In the genomic region with DNA sequence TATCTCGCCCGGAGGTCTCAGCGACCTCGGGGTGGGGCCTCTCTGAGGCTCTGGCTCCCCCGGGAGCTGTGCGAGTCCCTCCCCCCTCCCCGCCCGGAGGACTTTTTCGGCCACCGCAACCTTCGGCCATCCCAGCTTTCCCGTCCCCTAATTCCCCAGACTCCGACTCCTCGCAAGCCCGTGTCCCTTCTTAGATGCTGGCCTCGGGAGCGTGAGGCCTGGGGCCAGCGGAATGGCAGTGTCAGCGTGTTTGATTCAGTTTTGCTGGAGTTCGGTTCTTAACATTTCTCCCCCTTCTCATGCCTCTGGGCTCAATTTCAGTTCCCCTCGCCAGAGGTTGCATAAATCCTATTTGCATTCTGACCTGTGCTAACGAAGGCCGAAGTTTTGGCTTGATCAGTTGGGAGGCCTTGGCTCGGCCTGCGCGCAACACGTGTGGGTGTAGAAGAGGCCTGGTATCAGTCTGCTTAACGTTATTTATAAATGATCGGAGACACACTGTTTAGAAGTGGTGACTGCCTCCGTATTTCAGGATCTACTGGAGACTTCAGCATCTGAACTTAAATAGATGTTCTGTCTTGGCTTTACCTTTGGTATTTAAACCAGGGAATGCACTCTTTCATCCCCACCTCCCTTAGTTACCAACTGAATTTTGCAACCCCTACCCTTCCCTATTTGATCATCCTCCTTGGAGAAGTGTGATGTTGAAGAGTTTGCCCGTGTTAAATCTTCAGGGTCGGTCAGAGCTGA, we compare ENCODE assay signal across 8 cellular contexts. TPM values are rescaled to one million over a fixed set of nuclear protein-coding genes. Genes with fewer than 3 reads are reported as not detected.
DNase-seq lines count a peak whose midpoint lies in the region; ATAC-seq and TF ChIP-seq lines count a peak whose summit lies in the region.

No MANE protein-coding gene starts in this region.

- peaks cover 29% of the 10 kb centered on the region for H3K36me3 Mint-ChIP-seq in osteocyte (ENCODE audit: unreplicated experiment)

- TF ChIP-seq CTCF in NB4 (IDR thresholded peaks at IDR 0.05; ENCODE audit: low read depth, low read length) (no peak), osteocyte (IDR thresholded peaks at IDR 0.05) (no peak)

- intact Hi-C loops in Right ventricle myocardium inferior (cut with DNase I): loop anchor here (2.0 to 5.0 kb wide), 4 partner anchors 26 to 304 kb away; a partner anchor contains a TSS

- peak overlapping the region; percentile 90 for H3K4me3 ChIP-seq in NB4 (ENCODE audit: low read depth, low read length)

- TF ChIP-seq POLR2A in NB4 (IDR thresholded peaks at IDR 0.05; ENCODE audit: extremely low read depth, insufficient read length): no peak

- H3K9me3 Mint-ChIP-seq in osteocyte (ENCODE audit: unreplicated experiment): no peaks in the 10 kb centered on the region

- H3K4me3 Mint-ChIP-seq in osteocyte (ENCODE audit: unreplicated experiment): peak overlapping the region; percentile 81

- in situ Hi-C loops in G401 (cut with HindIII; ENCODE audit: low sequenced_read_pairs): no loop called here

- no peaks in the 10 kb centered on the region for H3K27me3 Mint-ChIP-seq in osteocyte (ENCODE audit: unreplicated experiment)

- ATAC-seq in Right ventricle myocardium inferior (peak; percentile 30), HG03196 (IDR thresholded peaks at IDR 0.05; ENCODE audit: unreplicated experiment) (no peak)

- peaks cover 46% of the 10 kb centered on the region for H3K4me1 Mint-ChIP-seq in osteocyte (ENCODE audit: unreplicated experiment)

- H3K27ac Mint-ChIP-seq in osteocyte (ENCODE audit: unreplicated experiment): peak overlapping the region; percentile 99

- peak; percentile 20 for DNase-seq in G401 (ENCODE audit: low spot score)
- DNase-seq in NB4 (ENCODE audit: low read depth): peak; percentile 67
- peak; percentile 47 for DNase-seq in activated naive CD4-positive, alpha-beta T cell treated with anti-CD3 and anti-CD28 coated beads, Interleukin-2, amount 50 U/mL, for 16 hours
- DNase-seq in Right ventricle myocardium inferior (ENCODE audit: missing footprints): no peak
- no peak for DNase-seq in osteocyte (ENCODE audit: extremely low spot score, unreplicated experiment)
- no peak for DNase-seq in NCI-H1105 (lab: John Stamatoyannopoulos, UW)
- DNase-seq in GF-D8 (lab: John Stamatoyannopoulos, UW): no peak

RNA-seq across cellular contexts. Expression of a gene that starts 0.8 kb away (rescaled TPM):
- total RNA-seq in G401 (2014; rRNA removed; shearing (Covaris generic)): 308 and 400 TPM in 2 replicates
- 402 TPM for total RNA-seq in Right ventricle myocardium inferior
- total RNA-seq in osteocyte: 682 and 686 TPM in 2 replicates

RNA-seq across cellular contexts. Expression of a gene that starts 34.7 kb away (rescaled TPM):
- total RNA-seq in G401 (2014; rRNA removed; shearing (Covaris generic)): 30.8 and 47.5 TPM in 2 replicates
- total RNA-seq in Right ventricle myocardium inferior (9.7 TPM), osteocyte (32.7 and 33.9 TPM in 2 replicates)

Comparison
In these comparisons a context has a peak if more than half of its experiments do, and no peak if none do; other contexts are left out.
1. DNase-seq: peak in G401 (single experiment), NB4 (single experiment) and activated naive CD4-positive, alpha-beta T cell treated with anti-CD3 and anti-CD28 coated beads, Interleukin-2, amount 50 U/mL, for 16 hours (single experiment); none in Right ventricle myocardium inferior (single experiment), osteocyte (single experiment), NCI-H1105 (single experiment) and GF-D8 (single experiment).